ENCODE assay signal across 26 cellular contexts in genomic region chr9:12846035-12846434, GRCh38.
"Had no signal": no experiment of that assay in that cellular context is flagged by ENCODE, and none has a peak within 500 bp of the region (broad histone marks: within the 10 kb centered on the region; RNA-seq: fewer than 3 reads in every experiment).

No MANE protein-coding gene starts in this region.

- H3K4me1 ChIP-seq: heart right ventricle, right lobe of liver, uterus had no signal

- DNase-seq: activated CD4-positive, alpha-beta memory T cell treated with anti-CD3 and anti-CD28 coated beads, Interleukin-2, amount 10 ng/mL, durations not matched to agents 7 days and 5 days; activated CD4-positive, alpha-beta T cell treated with anti-CD3 and anti-CD28 coated beads for 1 hour; activated CD4-positive, alpha-beta T cell treated with anti-CD3 and anti-CD28 coated beads, Interleukin-2, amount 10 ng/mL, durations not matched to agents 7 days and 5 days; activated CD8-positive, alpha-beta memory T cell treated with anti-CD3 and anti-CD28 coated beads, Interleukin-2, amount 50 U/mL, for 48 hours; activated gamma-delta T cell treated with Interleukin-2 at 50 U/mL for 16 hours; activated naive CD4-positive, alpha-beta T cell treated with anti-CD3 and anti-CD28 coated beads, Interleukin-2, amount 50 U/mL, for 16 hours; activated T-cell treated with anti-CD3 and anti-CD28 coated beads, Interleukin-2, amount 50 U/mL, for 24 hours; amniotic stem cell; brain microvascular endothelial cell; dorsolateral prefrontal cortex; effector memory CD4-positive, alpha-beta T cell; foreskin melanocyte; heart right ventricle; naive B cell; nephron progenitor cell; ovary; right lobe of liver; stimulated activated CD4-positive, alpha-beta T cell treated with anti-CD3 and anti-CD28 coated beads, Interleukin-12 subunit alpha, Interleukin-12 subunit beta, amount 100 ng/mL, for 4 hours; stimulated activated CD4-positive, alpha-beta T cell treated with anti-CD3 and anti-CD28 coated beads, Interleukin-4, amount 100 ng/mL, for 1 hour; stimulated activated naive CD8-positive, alpha-beta T cell treated with anti-CD3 and anti-CD28 coated beads, Interleukin-15, Interleukin-2, amounts not matched to agents 100 U/mL and 50 U/mL, for 24 hours; uterus had no signal

- H3K27ac ChIP-seq: brain microvascular endothelial cell, coronary artery, dorsolateral prefrontal cortex, heart right ventricle, neutrophil, ovary, right lobe of liver, thoracic aorta, uterus had no signal

- H3K9me3 ChIP-seq: neutrophil, ovary, right lobe of liver, thoracic aorta, uterus had no signal

- H3K27me3 ChIP-seq: brain microvascular endothelial cell, dorsolateral prefrontal cortex, heart right ventricle, neutrophil, ovary, right lobe of liver, uterus had no signal

- ATAC-seq: heart right ventricle; right lobe of liver; stimulated activated naive CD8-positive, alpha-beta T cell treated with anti-CD3 and anti-CD28 coated beads, Interleukin-15, Interleukin-2, amounts not matched to agents 100 U/mL and 50 U/mL, for 24 hours had no signal

- H3K36me3 ChIP-seq: brain microvascular endothelial cell, heart right ventricle, neutrophil, ovary, right lobe of liver, thoracic aorta, uterus had no signal

- H3K4me3 ChIP-seq: coronary artery, dorsolateral prefrontal cortex, heart right ventricle, ovary, right lobe of liver, skin epidermis, thoracic aorta, uterus had no signal

- FAIRE-seq: astrocyte had no signal
